Comparison of ENCODE assay signal across 16 cellular contexts in genomic region chr4:122541996-122542395, GRCh38.
DNase-seq lines count a peak whose midpoint lies in the region; ATAC-seq, FAIRE-seq and TF ChIP-seq lines count a peak whose summit lies in the region.
"Had no signal": no experiment of that assay in that cellular context is flagged by ENCODE, and none has a peak within 500 bp of the region (broad histone marks: within the 10 kb centered on the region; RNA-seq: fewer than 3 reads in every experiment).

No MANE protein-coding gene starts in this region.

- no peaks in the 10 kb centered on the region for H3K27me3 Mint-ChIP-seq in T-helper 1 cell treated with Interleukin-12 subunit alpha and Interleukin-12 subunit beta and Interleukin-4 antibody, amounts not matched to agents 30 μg/mL and 1 μg/mL, for 36 hours (ENCODE audit: low read depth)
- H3K27me3 Mint-ChIP-seq in astrocyte (ENCODE audit: low read depth, unreplicated experiment) (no peaks in the 10 kb centered on the region), type B pancreatic cell (no peaks in the 10 kb centered on the region)

- H3K9me3 ChIP-seq in astrocyte (ENCODE audit: insufficient read depth, low read depth, low read length), result no peaks in the 10 kb centered on the region
- H3K9me3 ChIP-seq: suprapubic skin had no signal

- H3K36me3 ChIP-seq in astrocyte (ENCODE audit: insufficient read depth, low read length), result no peaks in the 10 kb centered on the region
- H3K36me3 ChIP-seq: suprapubic skin had no signal

- no peak for FAIRE-seq in astrocyte (lab: Jason Lieb, UNC)
- FAIRE-seq: islet of Langerhans had no signal

- peaks cover 13% of the 10 kb centered on the region for H3K4me1 ChIP-seq in astrocyte (ENCODE audit: insufficient read depth, low read length)
- H3K4me1 ChIP-seq: foreskin keratinocyte, suprapubic skin had no signal

- H4K20me1 ChIP-seq in astrocyte (ENCODE audit: insufficient read depth, low read length), result no peaks in the 10 kb centered on the region

- no peak overlapping the region for H2AFZ ChIP-seq in astrocyte (ENCODE audit: low read depth, low read length)

- no peak overlapping the region for H3K4me3 ChIP-seq in astrocyte (ENCODE audit: insufficient read depth, low read depth, low read length)
- H3K4me3 ChIP-seq: GM23248, suprapubic skin had no signal

- TF ChIP-seq CTCF in astrocyte (IDR thresholded peaks at IDR 0.05; ENCODE audit: insufficient read depth, low read depth, low read length) (no peak), type B pancreatic cell (conservative IDR thresholded peaks at IDR 0.05) (no peak)

- peak overlapping the region; percentile 83 for H3K27ac Mint-ChIP-seq in T-helper 1 cell treated with Interleukin-12 subunit alpha and Interleukin-12 subunit beta and Interleukin-4 antibody, amounts not matched to agents 30 μg/mL and 1 μg/mL, for 36 hours
- H3K27ac Mint-ChIP-seq in astrocyte (ENCODE audit: unreplicated experiment) (no peak overlapping the region), type B pancreatic cell (no peak overlapping the region)

- peaks cover 41% of the 10 kb centered on the region for H3K4me1 Mint-ChIP-seq in T-helper 1 cell treated with Interleukin-12 subunit alpha and Interleukin-12 subunit beta and Interleukin-4 antibody, amounts not matched to agents 30 μg/mL and 1 μg/mL, for 36 hours (ENCODE audit: low read depth)
- H3K4me1 Mint-ChIP-seq in astrocyte (ENCODE audit: low read depth, unreplicated experiment) (peaks cover 15% of the 10 kb centered on the region), type B pancreatic cell (ENCODE audit: unreplicated experiment) (peaks cover 4% of the 10 kb centered on the region)

- H3K27me3 ChIP-seq in astrocyte (ENCODE audit: insufficient read depth, low read length), result no peaks in the 10 kb centered on the region
- H3K27me3 ChIP-seq: foreskin keratinocyte, suprapubic skin had no signal

- H3K9ac ChIP-seq in astrocyte (ENCODE audit: low read length), result no peak overlapping the region
- H3K9ac ChIP-seq: GM23248 had no signal

- ATAC-seq in GM21723 (IDR thresholded peaks at IDR 0.05; ENCODE audit: unreplicated experiment) (peak; percentile 15), HG03354 (IDR thresholded peaks at IDR 0.05; ENCODE audit: poor library complexity, severe bottlenecking, unreplicated experiment) (peak; percentile 34)
- ATAC-seq: foreskin keratinocyte, Right ventricle myocardium inferior had no signal

- H3K9me3 Mint-ChIP-seq in T-helper 1 cell treated with Interleukin-12 subunit alpha and Interleukin-12 subunit beta and Interleukin-4 antibody, amounts not matched to agents 30 μg/mL and 1 μg/mL, for 36 hours, result peaks cover 6% of the 10 kb centered on the region
- H3K9me3 Mint-ChIP-seq in astrocyte (ENCODE audit: unreplicated experiment), result peaks cover 4% of the 10 kb centered on the region
- H3K9me3 Mint-ChIP-seq in type B pancreatic cell, result peaks cover 4% of the 10 kb centered on the region

- H3K36me3 Mint-ChIP-seq in T-helper 1 cell treated with Interleukin-12 subunit alpha and Interleukin-12 subunit beta and Interleukin-4 antibody, amounts not matched to agents 30 μg/mL and 1 μg/mL, for 36 hours (ENCODE audit: low read depth), result no peaks in the 10 kb centered on the region
- H3K36me3 Mint-ChIP-seq in astrocyte (ENCODE audit: low read depth, unreplicated experiment) (no peaks in the 10 kb centered on the region), type B pancreatic cell (no peaks in the 10 kb centered on the region)

- no peaks in the 10 kb centered on the region for H3K79me2 ChIP-seq in astrocyte (ENCODE audit: insufficient read depth, low read length)

- peak overlapping the region; percentile 38 for H3K4me2 ChIP-seq in astrocyte (ENCODE audit: low read length)

- peak overlapping the region; percentile 35 for H3K27ac ChIP-seq in astrocyte (ENCODE audit: low read depth, low read length)
- H3K27ac ChIP-seq: 22Rv1, foreskin keratinocyte, suprapubic skin had no signal

- DNase-seq in T-helper 1 cell, result no peak
- no peak for DNase-seq in astrocyte (ENCODE audit: low read depth)
- DNase-seq in NOMO-1 treated with DMSO at 0.1 percent for 48 hours (lab: John Stamatoyannopoulos, UW; ENCODE audit: unreplicated experiment), result no peak
- no peak for DNase-seq in NAMALWA (ENCODE audit: low spot score)
- no peak for DNase-seq in type B pancreatic cell (ENCODE audit: extremely low spot score, unreplicated experiment)
- DNase-seq: cortex of kidney, NCI-H524 had no signal

- peak overlapping the region; percentile 2 for H3K4me3 Mint-ChIP-seq in T-helper 1 cell treated with Interleukin-12 subunit alpha and Interleukin-12 subunit beta and Interleukin-4 antibody, amounts not matched to agents 30 μg/mL and 1 μg/mL, for 36 hours
- no peak overlapping the region for H3K4me3 Mint-ChIP-seq in astrocyte (ENCODE audit: unreplicated experiment)
- no peak overlapping the region for H3K4me3 Mint-ChIP-seq in type B pancreatic cell
